Comparison of ENCODE assay signal across 8 cellular contexts in genomic region chr1:153598309-153599172, GRCh38. TPM values are rescaled to one million over a fixed set of nuclear protein-coding genes. Genes with fewer than 3 reads are reported as not detected.
DNase-seq lines count a peak whose midpoint lies in the region; ATAC-seq and TF ChIP-seq lines count a peak whose summit lies in the region.

No MANE protein-coding gene starts in this region.

- TF ChIP-seq CTCF in mucosa of descending colon (IDR thresholded peaks at IDR 0.05), result no peak

- intact Hi-C loops in mucosa of descending colon (cut with DNase I, micrococcal nuclease), result no loop called here
- intact Hi-C loops in CD4-positive, alpha-beta memory T cell (cut with micrococcal nuclease), result no loop called here

- no peaks in the 10 kb centered on the region for H3K9me3 ChIP-seq in BLaER1 treated with 17β-estradiol and CSF1 and Interleukin-3, amounts not matched to agents 10 nM and 100 nM (replicated peaks in 1 of 11)
- no peaks in the 10 kb centered on the region for H3K9me3 ChIP-seq in adipocyte (ENCODE audit: control insufficient read depth, low read length)
- H3K9me3 ChIP-seq in mucosa of descending colon, result no peaks in the 10 kb centered on the region
- no peaks in the 10 kb centered on the region for H3K9me3 ChIP-seq in CD4-positive, alpha-beta memory T cell (ENCODE audit: control insufficient read depth in 1 of 2, low read length in 2 of 2)
- H3K9me3 ChIP-seq in CD8-positive, alpha-beta memory T cell (ENCODE audit: low read length), result no peaks in the 10 kb centered on the region

- H3K4me3 Mint-ChIP-seq in CD4-positive, alpha-beta memory T cell, result no peak overlapping the region
- no peak overlapping the region for H3K4me3 Mint-ChIP-seq in CD8-positive, alpha-beta memory T cell

- no peaks in the 10 kb centered on the region for H3K36me3 ChIP-seq in BLaER1 treated with 17β-estradiol and CSF1 and Interleukin-3, amounts not matched to agents 10 nM and 100 nM
- H3K36me3 ChIP-seq in adipocyte (ENCODE audit: control insufficient read depth, insufficient read depth, low read length, severe bottlenecking) (no peaks in the 10 kb centered on the region), mucosa of descending colon (ENCODE audit: low read depth) (no peaks in the 10 kb centered on the region)
- H3K36me3 ChIP-seq in CD4-positive, alpha-beta memory T cell (ENCODE audit: insufficient read depth, low read length), result no peaks in the 10 kb centered on the region
- no peaks in the 10 kb centered on the region for H3K36me3 ChIP-seq in CD8-positive, alpha-beta memory T cell (ENCODE audit: insufficient read depth, low read length)

- no peaks in the 10 kb centered on the region for H3K27me3 Mint-ChIP-seq in CD4-positive, alpha-beta memory T cell
- peaks cover 0 to 1% of the 10 kb centered on the region in 2 donors for H3K27me3 Mint-ChIP-seq in CD8-positive, alpha-beta memory T cell

- DNase-seq in NCI-H1436 treated with DMSO at 0.1 percent for 48 hours (lab: John Stamatoyannopoulos, UW) (peak; percentile 83), adipocyte (ENCODE audit: low read depth) (no peak), mucosa of descending colon (no peak)
- DNase-seq in CD4-positive, alpha-beta memory T cell, result no peak
- DNase-seq in CD8-positive, alpha-beta memory T cell, result no peak

- peaks cover 0 to 16% (median 5%) of the 10 kb centered on the region in 4 donors for H3K4me1 Mint-ChIP-seq in CD4-positive, alpha-beta memory T cell
- H3K4me1 Mint-ChIP-seq in CD8-positive, alpha-beta memory T cell, result peaks cover 0 to 4% (median 3%) of the 10 kb centered on the region in 3 donors

- no peaks in the 10 kb centered on the region for H3K9me3 Mint-ChIP-seq in CD4-positive, alpha-beta memory T cell
- H3K9me3 Mint-ChIP-seq in CD8-positive, alpha-beta memory T cell, result no peaks in the 10 kb centered on the region

- H3K27ac ChIP-seq in BLaER1 treated with 17β-estradiol and CSF1 and Interleukin-3, amounts not matched to agents 10 nM and 100 nM, result peak overlapping the region; percentile 90 to 99 (median 95)
- H3K27ac ChIP-seq in CD4-positive, alpha-beta memory T cell (ENCODE audit: low read depth, low read length), result no peak overlapping the region
- H3K27ac ChIP-seq in CD8-positive, alpha-beta memory T cell (ENCODE audit: low read depth, low read length), result no peak overlapping the region

- no peaks in the 10 kb centered on the region for H3K27me3 ChIP-seq in BLaER1 treated with 17β-estradiol and CSF1 and Interleukin-3, amounts not matched to agents 10 nM and 100 nM
- H3K27me3 ChIP-seq in adipocyte (replicated peaks; ENCODE audit: control insufficient read depth, insufficient read depth, low read length), result no peaks in the 10 kb centered on the region
- H3K27me3 ChIP-seq in CD4-positive, alpha-beta memory T cell (ENCODE audit: insufficient read depth, low read length), result no peaks in the 10 kb centered on the region
- H3K27me3 ChIP-seq in CD8-positive, alpha-beta memory T cell (ENCODE audit: insufficient read depth, low read length, poor library complexity, severe bottlenecking), result no peaks in the 10 kb centered on the region

- no peaks in the 10 kb centered on the region for H4K20me1 ChIP-seq in BLaER1 treated with 17β-estradiol and CSF1 and Interleukin-3, amounts not matched to agents 10 nM and 100 nM

- ATAC-seq in GM18519 (IDR thresholded peaks at IDR 0.05; ENCODE audit: low FRiP score, unreplicated experiment) (peak; percentile 87), HG02840 (IDR thresholded peaks at IDR 0.05; ENCODE audit: low FRiP score, unreplicated experiment) (peak; percentile 94), mucosa of descending colon (peak; percentile 67)

- POLR2A ChIA-PET in CD4-positive, alpha-beta memory T cell (lab: Charles Lee; ENCODE audit: partially characterized antibody), result no interaction called here
- POLR2A ChIA-PET in CD8-positive, alpha-beta memory T cell (lab: Charles Lee), result no interaction called here

- no peaks in the 10 kb centered on the region for H3K36me3 Mint-ChIP-seq in CD4-positive, alpha-beta memory T cell
- H3K36me3 Mint-ChIP-seq in CD8-positive, alpha-beta memory T cell, result no peaks in the 10 kb centered on the region

- H3K27ac Mint-ChIP-seq in CD4-positive, alpha-beta memory T cell, result peak overlapping the region in 3 of 7 donors; percentile 56 to 88 (median 68)
- peak overlapping the region in 1 of 8 donors; percentile 37 for H3K27ac Mint-ChIP-seq in CD8-positive, alpha-beta memory T cell

- peaks cover 60 to 76% (median 71%) of the 10 kb centered on the region in 10 experiments for H3K4me1 ChIP-seq in BLaER1 treated with 17β-estradiol and CSF1 and Interleukin-3, amounts not matched to agents 10 nM and 100 nM
- H3K4me1 ChIP-seq in adipocyte (ENCODE audit: control insufficient read depth, insufficient read depth, low read length) (peaks cover 37% of the 10 kb centered on the region), mucosa of descending colon (ENCODE audit: low read depth) (no peaks in the 10 kb centered on the region)
- H3K4me1 ChIP-seq in CD4-positive, alpha-beta memory T cell (ENCODE audit: insufficient read depth, low read length), result peaks cover 7% of the 10 kb centered on the region
- H3K4me1 ChIP-seq in CD8-positive, alpha-beta memory T cell (ENCODE audit: insufficient read depth, low read length), result no peaks in the 10 kb centered on the region

- CTCF ChIA-PET in CD4-positive, alpha-beta memory T cell (lab: Charles Lee; ENCODE audit: partially characterized antibody), result interaction anchor here (1.9 kb wide), 1 partner anchor 19 kb away, joined by 7 read pairs; no protein-coding TSS in a partner anchor
- CTCF ChIA-PET in CD8-positive, alpha-beta memory T cell (lab: Charles Lee), result interaction anchor here (1.1 to 1.3 kb wide), 2 partner anchors 88 to 104 kb away, joined by 3 read pairs; no protein-coding TSS in a partner anchor

- H3K4me3 ChIP-seq in BLaER1 treated with 17β-estradiol and CSF1 and Interleukin-3, amounts not matched to agents 10 nM and 100 nM, result peak overlapping the region in 6 of 10 experiments; percentile 32 to 53 (median 46); a peak in 8 of 20 replicates
- no peak overlapping the region for H3K4me3 ChIP-seq in adipocyte (ENCODE audit: low read length)
- no peak overlapping the region for H3K4me3 ChIP-seq in mucosa of descending colon
- H3K4me3 ChIP-seq in CD4-positive, alpha-beta memory T cell (ENCODE audit: low read length in 2 of 2), result no peak overlapping the region
- no peak overlapping the region for H3K4me3 ChIP-seq in CD8-positive, alpha-beta memory T cell (ENCODE audit: low read length)

- peak overlapping the region; percentile 77 to 90 (median 85); a peak in 21 of 22 replicates for H3K9ac ChIP-seq in BLaER1 treated with 17β-estradiol and CSF1 and Interleukin-3, amounts not matched to agents 10 nM and 100 nM
- H3K9ac ChIP-seq in adipocyte (ENCODE audit: low read length), result peak overlapping the region; percentile 22

- peak overlapping the region; percentile 79 to 97 (median 91) for H3K4me2 ChIP-seq in BLaER1 treated with 17β-estradiol and CSF1 and Interleukin-3, amounts not matched to agents 10 nM and 100 nM

RNA-seq across cellular contexts. Expression of gene S100A16, which starts 14.4 kb away (rescaled TPM):
- 100 to 1,000 TPM in 2 of 3 donors, 10 to 100 TPM in 1; 79.9 to 156 (median 139) TPM for total RNA-seq in mucosa of descending colon
- total RNA-seq in CD4-positive, alpha-beta memory T cell, result not detected
- polyA plus RNA-seq in CD4-positive, alpha-beta memory T cell, result not detected
- not detected for total RNA-seq in CD8-positive, alpha-beta memory T cell
- polyA plus RNA-seq in CD8-positive, alpha-beta memory T cell, result not detected

RNA-seq across cellular contexts. Expression of gene S100A14, which starts 17.6 kb away (rescaled TPM):
- total RNA-seq in mucosa of descending colon, result 100 to 1,000 TPM; 122 to 361 (median 325) TPM
- total RNA-seq in CD4-positive, alpha-beta memory T cell, result not detected
- polyA plus RNA-seq in CD4-positive, alpha-beta memory T cell, result not detected
- total RNA-seq in CD8-positive, alpha-beta memory T cell, result not detected
- polyA plus RNA-seq in CD8-positive, alpha-beta memory T cell, result not detected

RNA-seq across cellular contexts. Expression of gene S100A13, which starts 28.8 kb away (rescaled TPM):
- total RNA-seq in mucosa of descending colon, result 100 to 1,000 TPM in 1 of 3 donors, 10 to 100 TPM in 2; 42.3 to 102 (median 43.9) TPM
- 1 to 10 TPM; 4.3 to 5.2 TPM for total RNA-seq in CD4-positive, alpha-beta memory T cell
- under 1 TPM in 1 of 2 donors, not detected in 1; 0.56 TPM for polyA plus RNA-seq in CD4-positive, alpha-beta memory T cell
- 1 to 10 TPM; 5.5 to 7.6 TPM for total RNA-seq in CD8-positive, alpha-beta memory T cell
- polyA plus RNA-seq in CD8-positive, alpha-beta memory T cell, result 1.3 TPM

RNA-seq across cellular contexts. Expression of gene S100A1, which starts 29.7 kb away (rescaled TPM):
- total RNA-seq in mucosa of descending colon, result 1 to 10 TPM in 2 of 3 donors, under 1 TPM in 1; 0.20 to 5.6 (median 2.4) TPM
- total RNA-seq in CD4-positive, alpha-beta memory T cell, result not detected
- polyA plus RNA-seq in CD4-positive, alpha-beta memory T cell, result not detected
- not detected for total RNA-seq in CD8-positive, alpha-beta memory T cell
- polyA plus RNA-seq in CD8-positive, alpha-beta memory T cell, result 0.07 TPM

RNA-seq across cellular contexts. Expression of gene S100A2, which starts 32.9 kb away (rescaled TPM):
- 1 to 10 TPM in 2 of 3 donors, not detected in 1; 1.3 to 1.9 TPM for total RNA-seq in mucosa of descending colon
- under 1 TPM in 1 of 2 experiments, not detected in 1; 0.87 TPM for total RNA-seq in CD4-positive, alpha-beta memory T cell
- polyA plus RNA-seq in CD4-positive, alpha-beta memory T cell, result 1 to 10 TPM; 1.0 to 1.7 TPM
- 1 to 10 TPM in 1 of 2 experiments, under 1 TPM in 1; 0.81 to 1.1 TPM for total RNA-seq in CD8-positive, alpha-beta memory T cell
- 0.72 TPM for polyA plus RNA-seq in CD8-positive, alpha-beta memory T cell

Comparison
In these comparisons a context has a peak if more than half of its experiments do, and no peak if none do; other contexts are left out.
1. H3K27ac ChIP-seq: peak in BLaER1 treated with 17β-estradiol and CSF1 and Interleukin-3, amounts not matched to agents 10 nM and 100 nM (11 of 11); none in CD4-positive, alpha-beta memory T cell (single experiment) and CD8-positive, alpha-beta memory T cell (single experiment).
2. H3K4me3 ChIP-seq: peak in BLaER1 treated with 17β-estradiol and CSF1 and Interleukin-3, amounts not matched to agents 10 nM and 100 nM (6 of 10); none in adipocyte (single experiment), mucosa of descending colon (single experiment), CD4-positive, alpha-beta memory T cell (0 of 2) and CD8-positive, alpha-beta memory T cell (single experiment).
3. RNA of gene S100A16, which starts 14.4 kb away (total RNA-seq): 79.9 to 156 TPM in mucosa of descending colon; not detected in CD4-positive, alpha-beta memory T cell and not detected in CD8-positive, alpha-beta memory T cell; every median in the first group is over 10 times any median in the second.
4. RNA of gene S100A14, which starts 17.6 kb away (total RNA-seq): 122 to 361 TPM in mucosa of descending colon; not detected in CD4-positive, alpha-beta memory T cell and not detected in CD8-positive, alpha-beta memory T cell; every median in the first group is over 100 times any median in the second.
5. RNA of gene S100A13, which starts 28.8 kb away (total RNA-seq): 42.3 to 102 TPM in mucosa of descending colon; 5.5 to 7.6 TPM in CD8-positive, alpha-beta memory T cell and 4.3 to 5.2 TPM in CD4-positive, alpha-beta memory T cell; every median in the first group is over 4 times any median in the second.
6. Peak in every context shown above with its lines, with median percentiles within 50 percentile points of each other: ATAC-seq.